Comparison of ENCODE assay signal across 11 cellular contexts in genomic region chr1:231714440-231714839, GRCh38.
"Had no signal": no experiment of that assay in that cellular context is flagged by ENCODE, and none has a peak within 500 bp of the region (broad histone marks: within the 10 kb centered on the region; RNA-seq: fewer than 3 reads in every experiment).

No MANE protein-coding gene starts in this region.

- H3K9me3 Mint-ChIP-seq: GM23338, H9, HFFc6 had no signal

- H3K27ac ChIP-seq: GM23248 had no signal

- H3K27ac Mint-ChIP-seq: GM23338, H9, HFFc6 had no signal

- DNase-seq: GM23248, GOT3, H7, H9, HCEC 1CT, HFFc6 had no signal

- H3K9me3 ChIP-seq: HAP-1 had no signal

- H3K9ac ChIP-seq: GM23248 had no signal

- H3K4me1 ChIP-seq: HAP-1 had no signal

- FAIRE-seq: H1, H54 had no signal

- H2AFZ ChIP-seq: GM23248, GM23338 had no signal

- H3K4me3 ChIP-seq: GM23248, GM23338, HAP-1 had no signal

- ATAC-seq: GM23338, HCT116 had no signal

- H3K36me3 ChIP-seq: HAP-1 had no signal

- H3K4me3 Mint-ChIP-seq: GM23338, H9, HFFc6 had no signal

- H3K4me2 ChIP-seq: GM23338 had no signal
